In genomic region chr3:123444023-123444422, GRCh38 we compare ENCODE assay signal across 13 cellular contexts. TPM values are rescaled to one million over a fixed set of nuclear protein-coding genes. Genes with fewer than 3 reads are reported as not detected.
DNase-seq lines count a peak whose midpoint lies in the region; TF ChIP-seq lines count a peak whose summit lies in the region.
"Had no signal": no experiment of that assay in that cellular context is flagged by ENCODE, and none has a peak within 500 bp of the region (broad histone marks: within the 10 kb centered on the region; RNA-seq: fewer than 3 reads in every experiment).

No MANE protein-coding gene starts in this region.

- H3K4me1 Mint-ChIP-seq in HFFc6 (ENCODE audit: low read depth) (no peaks in the 10 kb centered on the region), immature natural killer cell (peaks cover 4 to 13% of the 10 kb centered on the region in 2 donors)

- H3K27ac Mint-ChIP-seq in HFFc6 (no peak overlapping the region), immature natural killer cell (no peak overlapping the region)
- H3K27ac Mint-ChIP-seq: activated naive CD4-positive, alpha-beta T cell treated with anti-CD3 and anti-CD28 coated beads, Interleukin-2, amount 50 U/mL, for 24 hours had no signal

- H3K36me3 Mint-ChIP-seq in HFFc6 (ENCODE audit: low read depth) (peaks cover 5% of the 10 kb centered on the region; the same call in 1 of the 2 replicates), immature natural killer cell (no peaks in the 10 kb centered on the region)
- H3K36me3 Mint-ChIP-seq: activated naive CD4-positive, alpha-beta T cell treated with anti-CD3 and anti-CD28 coated beads, Interleukin-2, amount 50 U/mL, for 24 hours had no signal

- DNase-seq in HFFc6 (peak; percentile 21), NCI-H69 (lab: John Stamatoyannopoulos, UW) (peak; percentile 12), head of caudate nucleus (peak in 24 of 42 donors; percentile 43 to 88 (median 68)), nucleus accumbens (lab: John Stamatoyannopoulos, UW) (peak in 33 of 56 donors; percentile 21 to 81 (median 52)), immature natural killer cell (no peak), activated gamma-delta T cell (lab: John Stamatoyannopoulos, UW) (no peak), GM13976 (ENCODE audit: low spot score) (no peak)
- DNase-seq in activated CD8-positive, alpha-beta memory T cell treated with anti-CD3 and anti-CD28 coated beads, Interleukin-2, amount 50 U/mL, for 48 hours = no peak
- DNase-seq: colonic mucosa; HCEC 1CT; SJCRH30; stimulated activated naive CD4-positive, alpha-beta T cell treated with Interleukin-2 at 50 U/mL for 16 hours had no signal

- intact Hi-C loops in head of caudate nucleus (cut with DNase I) = no loop called here

- TF ChIP-seq CTCF in HFFc6 (IDR thresholded peaks at IDR 0.05) = no peak
- no peak for TF ChIP-seq CTCF in GM13976 (IDR thresholded peaks at IDR 0.05; ENCODE audit: borderline replicate concordance, control extremely low read depth, extremely low read depth, insufficient read depth, missing control alignments)

- H3K9me3 Mint-ChIP-seq in HFFc6 (no peaks in the 10 kb centered on the region), immature natural killer cell (peaks cover 0 to 3% (median 0%) of the 10 kb centered on the region in 6 donors)
- H3K9me3 Mint-ChIP-seq: activated naive CD4-positive, alpha-beta T cell treated with anti-CD3 and anti-CD28 coated beads, Interleukin-2, amount 50 U/mL, for 24 hours had no signal

- in situ Hi-C loops in GM13976 (cut with MboI; ENCODE audit: low sequenced_read_pairs, unreplicated experiment) = no loop called here

- H3K27me3 Mint-ChIP-seq in HFFc6 (ENCODE audit: insufficient read depth) (peaks cover 59% of the 10 kb centered on the region), immature natural killer cell (ENCODE audit: low read depth in 3 of 3) (peaks cover 13 to 23% (median 13%) of the 10 kb centered on the region in 3 donors)

- H3K4me3 Mint-ChIP-seq in HFFc6 (no peak overlapping the region), immature natural killer cell (no peak overlapping the region)
- H3K4me3 Mint-ChIP-seq: activated naive CD4-positive, alpha-beta T cell treated with anti-CD3 and anti-CD28 coated beads, Interleukin-2, amount 50 U/mL, for 24 hours had no signal

RNA-seq across cellular contexts. Expression of gene ADCY5, which starts 4.9 kb away (rescaled TPM):
- total RNA-seq in HFFc6 (2021; fragmentation: NEBNext Ultra II Directional; extraction: Animal tissue kit (Norgen Biotek cat#: 25700)) = under 1 TPM; 0.09 to 0.95 (median 0.19) TPM
- polyA plus RNA-seq in immature natural killer cell = under 1 TPM in 1 of 3 donors, not detected in 2; 0.03 TPM

Comparison
In these comparisons a context has a peak if more than half of its experiments do, and no peak if none do; other contexts are left out.
1. DNase-seq: peak in HFFc6 (single experiment), NCI-H69 (single experiment), head of caudate nucleus (24 of 42) and nucleus accumbens (33 of 56); none in immature natural killer cell (0 of 3), activated CD8-positive, alpha-beta memory T cell treated with anti-CD3 and anti-CD28 coated beads, Interleukin-2, amount 50 U/mL, for 48 hours (single experiment), activated gamma-delta T cell (single experiment) and GM13976 (single experiment).